ENCODE assay signal across 1 cellular context in genomic region chr12:51025748-51026654, GRCh38.
TF ChIP-seq lines count a peak whose summit lies in the region.

SLC11A2 (minus strand) TSS chr12:51026384; CDS start chr12:51010728, 15,656 bp downstream.

TF ChIP-seq in K562, 482 proteins besides CTCF, POLR2A, EP300 and RAD21 (continued from another document and continues in another):
- TF ChIP-seq ARID4B (CRISPR knock-in tag; IDR thresholded peaks at IDR 0.05) (peak; percentile 58; the same call in 1 of the 2 replicates), SUPT5H (IDR thresholded peaks at IDR 0.05) (peak; percentile 79), RREB1 (CRISPR knock-in tag; IDR thresholded peaks at IDR 0.05) (no peak), ZBED1 (IDR thresholded peaks at IDR 0.05) (peak; percentile 24; the same call in 1 of the 2 replicates), ZNF395 (CRISPR knock-in tag; IDR thresholded peaks at IDR 0.05) (peak; percentile 36; the same call in 1 of the 2 replicates), NFXL1 (CRISPR knock-in tag; IDR thresholded peaks at IDR 0.05) (no peak), ZBTB33 (CRISPR knock-in tag; IDR thresholded peaks at IDR 0.05) (peak; percentile 77), MYC (IDR thresholded peaks at IDR 0.05; ENCODE audit: low read depth, low read length) (peak; percentile 89; the same call in 1 of the 2 replicates), MYC (CRISPR knock-in tag; IDR thresholded peaks at IDR 0.05; ENCODE audit: borderline replicate concordance, low read depth) (peak; percentile 60; the same call in 1 of the 2 replicates), ZNF592 (IDR thresholded peaks at IDR 0.05) (peak; percentile 95), PTRF (tag; IDR thresholded peaks at IDR 0.05) (no peak), CREB1 (IDR thresholded peaks at IDR 0.05) (peak; percentile 49; the same call in 1 of the 2 replicates), CREB1 (CRISPR knock-in tag; IDR thresholded peaks at IDR 0.05) (peak; percentile 83), HMGN3 (IDR thresholded peaks at IDR 0.05; ENCODE audit: borderline replicate concordance, extremely low read depth, insufficient read length, low read depth, low read length) (peak; percentile 32), HNRNPLL (IDR thresholded peaks at IDR 0.05; ENCODE audit: low read depth, low read length, poor library complexity, severe bottlenecking) (peak; percentile 43), GTF2A2 (tag; IDR thresholded peaks at IDR 0.05) (no peak), ATF7 (IDR thresholded peaks at IDR 0.05) (peak; percentile 66), NCOA1 (IDR thresholded peaks at IDR 0.05; ENCODE audit: low read depth) (0 out of 2 replicates have a peak, but pooled peaks have one; percentile 30), E2F5 (CRISPR knock-in tag; IDR thresholded peaks at IDR 0.05) (no peak), POLR2AphosphoS5 (IDR thresholded peaks at IDR 0.05; ENCODE audit: control insufficient read depth, insufficient read depth, low read depth, low read length) (peak; percentile 28; the same call in 1 of the 2 replicates), FOXK1 (CRISPR knock-in tag; IDR thresholded peaks at IDR 0.05; ENCODE audit: borderline replicate concordance) (no peak), EHMT2 (IDR thresholded peaks at IDR 0.05) (0 out of 2 replicates have a peak, but pooled peaks have one; percentile 19), SRSF3 (IDR thresholded peaks at IDR 0.05; ENCODE audit: insufficient read depth, low read length) (0 out of 2 replicates have a peak, but pooled peaks have one; percentile 62), MITF (IDR thresholded peaks at IDR 0.05) (peak; percentile 85; the same call in 1 of the 2 replicates), TFAP4 (CRISPR knock-in tag; IDR thresholded peaks at IDR 0.05; ENCODE audit: borderline replicate concordance) (peak; percentile 93), TOE1 (IDR thresholded peaks at IDR 0.05; ENCODE audit: borderline replicate concordance) (peak; percentile 40; the same call in 1 of the 2 replicates), TOE1 (CRISPR knock-in tag; IDR thresholded peaks at IDR 0.05; ENCODE audit: borderline replicate concordance, low read depth) (no peak), TBP (optimal IDR thresholded peaks at IDR 0.05; ENCODE audit: low read depth, low read length) (peak; percentile 74), MTA2 (IDR thresholded peaks at IDR 0.05; ENCODE audit: low read depth) (peak; percentile 48; the same call in 1 of the 2 replicates), SOX6 (IDR thresholded peaks at IDR 0.05) (peak; percentile 41; the same call in 1 of the 2 replicates), ZNF23 (CRISPR knock-in tag; IDR thresholded peaks at IDR 0.05) (no peak), PML (IDR thresholded peaks at IDR 0.05; ENCODE audit: low read length) (peak; percentile 39; the same call in 1 of the 2 replicates), ZNF41 (CRISPR knock-in tag; conservative IDR thresholded peaks at IDR 0.05) (no peak), ARID1B (IDR thresholded peaks at IDR 0.05) (peak; percentile 39; the same call in 1 of the 2 replicates), RBM34 (IDR thresholded peaks at IDR 0.05; ENCODE audit: borderline replicate concordance, insufficient read depth, low read length) (no peak), TAF1 (IDR thresholded peaks at IDR 0.05; ENCODE audit: control insufficient read depth, extremely low read depth, insufficient read depth, low read length, severe bottlenecking) (peak; percentile 60), POLR2G (IDR thresholded peaks at IDR 0.05; ENCODE audit: low read depth, low read length) (peak; percentile 94), CXXC5 (CRISPR knock-in tag; IDR thresholded peaks at IDR 0.05) (peak; percentile 96), SMC3 (conservative IDR thresholded peaks at IDR 0.05; ENCODE audit: insufficient read depth, low read depth, low read length) (peak; percentile 14; the same call in 1 of the 2 replicates)
